11 cellular contexts compared by ENCODE assay signal in the genomic region with DNA sequence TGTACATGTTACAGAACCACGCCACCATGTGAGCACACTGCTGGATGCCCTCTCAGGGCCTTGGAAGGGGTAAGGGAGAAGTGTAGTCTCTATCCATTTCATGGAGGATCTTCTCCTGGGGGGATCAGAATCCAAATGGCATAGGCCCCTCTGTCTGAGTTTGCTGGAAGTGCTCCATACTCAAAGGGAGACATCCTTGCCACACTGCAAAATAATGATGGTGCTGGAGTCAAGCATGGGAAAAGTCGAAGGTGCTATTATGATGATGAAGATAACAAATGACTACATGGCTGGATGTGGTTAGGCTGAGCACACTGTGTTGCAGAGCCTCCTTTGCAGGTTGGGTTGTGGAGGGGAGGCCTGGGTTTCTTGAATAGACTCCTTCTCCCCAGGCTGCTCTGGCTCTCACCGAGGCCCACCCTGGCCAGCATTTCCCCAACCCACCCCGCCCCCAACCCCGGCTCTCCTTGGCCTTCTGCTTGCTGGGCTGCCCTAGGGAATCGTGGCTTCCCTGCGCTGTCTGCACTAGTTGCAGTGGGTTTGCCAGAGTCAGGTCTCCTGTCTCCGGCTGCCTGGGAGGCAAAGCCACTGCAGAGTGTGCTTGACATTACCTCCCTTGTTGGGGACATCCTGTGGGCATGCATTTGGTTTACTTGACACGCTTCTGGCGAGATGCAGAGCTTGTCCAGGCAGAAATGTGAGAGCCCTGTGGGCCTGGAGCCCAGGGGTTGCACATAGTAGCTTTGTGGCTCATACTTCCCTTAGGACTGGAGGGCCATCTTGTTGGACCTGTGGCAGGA. TPM values are rescaled to one million over a fixed set of nuclear protein-coding genes. Genes with fewer than 3 reads are reported as not detected.
DNase-seq lines count a peak whose midpoint lies in the region; ATAC-seq and TF ChIP-seq lines count a peak whose summit lies in the region.
"Had no signal": no experiment of that assay in that cellular context is flagged by ENCODE, and none has a peak within 500 bp of the region (broad histone marks: within the 10 kb centered on the region; RNA-seq: fewer than 3 reads in every experiment).

No MANE protein-coding gene starts in this region.

- no peak overlapping the region for H3K4me3 ChIP-seq in Jurkat, Clone E6-1 (ENCODE audit: low read length)
- H3K4me3 ChIP-seq in prostate gland, result no peak overlapping the region
- no peak overlapping the region for H3K4me3 ChIP-seq in sigmoid colon
- no peak overlapping the region for H3K4me3 ChIP-seq in SK-N-SH (ENCODE audit: low read depth in 2 of 2, low read length in 1 of 2)
- H3K4me3 ChIP-seq: ovary had no signal

- WGBS in prostate gland, result 55% methylated on average over 10 of the region's 10 CpGs
- 67 to 89% methylated on average over 10 of the region's 10 CpGs for WGBS in sigmoid colon, 2 donors
- 93% methylated on average over 7 of the region's 10 CpGs for WGBS in SK-N-SH (ENCODE audit: low lambda C conversion rate)

- no peaks in the 10 kb centered on the region for H4K20me1 ChIP-seq in SK-N-SH (ENCODE audit: insufficient read depth)

- no peaks in the 10 kb centered on the region for H3K9me3 ChIP-seq in prostate gland
- no peaks in the 10 kb centered on the region for H3K9me3 ChIP-seq in sigmoid colon
- H3K9me3 ChIP-seq in SK-N-SH, result no peaks in the 10 kb centered on the region
- H3K9me3 ChIP-seq: ovary had no signal

- POLR2A ChIA-PET in SK-N-SH (lab: Yijun Ruan, JAX), result no interaction called here

- CTCF ChIA-PET in SK-N-SH (lab: Yijun Ruan, JAX), result interaction anchor here (1.5 kb wide), 1 partner anchor 14 kb away, joined by 3 read pairs; no protein-coding TSS in a partner anchor

- H3K36me3 ChIP-seq in prostate gland (no peaks in the 10 kb centered on the region), sigmoid colon (no peaks in the 10 kb centered on the region), SK-N-SH (replicated peaks in 1 of 2; ENCODE audit: control insufficient read depth in 1 of 2, insufficient read depth in 2 of 2, low read length in 1 of 2) (no peaks in the 10 kb centered on the region)
- H3K36me3 ChIP-seq: ovary had no signal

- H3K9ac ChIP-seq in SK-N-SH, result no peak overlapping the region

- no peak overlapping the region for H3K27ac ChIP-seq in prostate gland
- H3K27ac ChIP-seq in sigmoid colon, result no peak overlapping the region
- no peak overlapping the region for H3K27ac ChIP-seq in SK-N-SH (ENCODE audit: low read depth in 2 of 2, low read length in 1 of 2)
- H3K27ac ChIP-seq: ovary had no signal

- H3F3A ChIP-seq in SK-N-SH (replicated peaks; ENCODE audit: insufficient read depth), result peaks cover 3% of the 10 kb centered on the region

- TF ChIP-seq CTCF in CD14-positive monocyte (IDR thresholded peaks at IDR 0.05) (no peak), chondrocyte (IDR thresholded peaks at IDR 0.05) (no peak), prostate gland (IDR thresholded peaks at IDR 0.05) (no peak), sigmoid colon (IDR thresholded peaks at IDR 0.05) (no peak), SK-N-SH (IDR thresholded peaks at IDR 0.05) (no peak)

- H3K9me3 Mint-ChIP-seq in CD14-positive monocyte (peaks cover 0 to 7% (median 0%) of the 10 kb centered on the region in 7 donors), chondrocyte (ENCODE audit: low read depth) (no peaks in the 10 kb centered on the region)

- intact Hi-C loops in CD14-positive monocyte (cut with micrococcal nuclease), result loop anchor here in 1 of 2 donors (5.0 kb wide), 1 partner anchor 143 kb away; no protein-coding TSS in a partner anchor
- intact Hi-C loops in prostate gland (cut with DNase I), result loop anchor here (5.0 kb wide), 1 partner anchor 48 kb away; no protein-coding TSS in a partner anchor
- intact Hi-C loops in sigmoid colon (cut with DNase I), result loop anchor here (5.0 kb wide), 2 partner anchors 38 to 68 kb away; no protein-coding TSS in a partner anchor

- H3K4me3 Mint-ChIP-seq in CD14-positive monocyte, result peak overlapping the region in 1 of 2 donors; percentile 10
- no peak overlapping the region for H3K4me3 Mint-ChIP-seq in chondrocyte (ENCODE audit: unreplicated experiment)

- H3K4me1 ChIP-seq in prostate gland (replicated peaks), result peaks cover 7% of the 10 kb centered on the region
- H3K4me1 ChIP-seq in sigmoid colon, result peaks cover 0 to 46% (median 28%) of the 10 kb centered on the region in 4 donors
- peaks cover 11 to 37% of the 10 kb centered on the region in 2 experiments; a peak in 3 of 4 replicates for H3K4me1 ChIP-seq in SK-N-SH (ENCODE audit: control insufficient read depth in 1 of 2, insufficient read depth in 2 of 2, low read depth in 1 of 2, low read length in 1 of 2)

- H3K4me2 ChIP-seq in SK-N-SH, result no peak overlapping the region

- no peak for TF ChIP-seq EP300 in sigmoid colon (IDR thresholded peaks at IDR 0.05)
- TF ChIP-seq EP300 in SK-N-SH (IDR thresholded peaks at IDR 0.05; ENCODE audit: borderline replicate concordance in 1 of 2, low read depth in 1 of 2, low read length in 1 of 2), result no peak

- TF ChIP-seq RAD21 in SK-N-SH (IDR thresholded peaks at IDR 0.05; ENCODE audit: low read length), result no peak

- H3K27me3 Mint-ChIP-seq in CD14-positive monocyte (ENCODE audit: low read depth in 3 of 3), result peaks cover 0 to 1% (median 0%) of the 10 kb centered on the region in 3 donors
- no peaks in the 10 kb centered on the region for H3K27me3 Mint-ChIP-seq in chondrocyte (ENCODE audit: low read depth)

- peaks cover 59% of the 10 kb centered on the region for H3K79me2 ChIP-seq in SK-N-SH (ENCODE audit: insufficient read depth)

- peaks cover 62% of the 10 kb centered on the region for H3K4me1 Mint-ChIP-seq in CD14-positive monocyte
- H3K4me1 Mint-ChIP-seq in chondrocyte (ENCODE audit: low read depth), result peaks cover 61% of the 10 kb centered on the region

- no peak for ATAC-seq in GM21737 (IDR thresholded peaks at IDR 0.05; ENCODE audit: unreplicated experiment)
- ATAC-seq: HCT116 had no signal

- H3K9me2 ChIP-seq in SK-N-SH, result no peaks in the 10 kb centered on the region; the same call in 1 of the 2 replicates

- no peak overlapping the region for H2AFZ ChIP-seq in SK-N-SH (ENCODE audit: low read depth)

- DNase-seq in CD14-positive monocyte (ENCODE audit: low spot score) (no peak), chondrocyte (ENCODE audit: low spot score) (no peak), prostate gland (ENCODE audit: low spot score) (peak; percentile 50), sigmoid colon (no peak), SK-N-SH (no peak), NCI-H2227 treated with DMSO at 0.1 percent for 48 hours (lab: John Stamatoyannopoulos, UW) (no peak)
- DNase-seq in Jurkat, Clone E6-1 (ENCODE audit: low read depth, low spot score), result peak; percentile 64
- DNase-seq: ovary; stimulated activated naive CD4-positive, alpha-beta T cell had no signal

- H3K36me3 Mint-ChIP-seq in CD14-positive monocyte (peaks cover 10 to 11% of the 10 kb centered on the region in 2 donors), chondrocyte (ENCODE audit: low read depth) (no peaks in the 10 kb centered on the region)

- H3K27me3 ChIP-seq in prostate gland (replicated peaks; ENCODE audit: insufficient read depth), result no peaks in the 10 kb centered on the region
- no peaks in the 10 kb centered on the region for H3K27me3 ChIP-seq in sigmoid colon
- H3K27me3 ChIP-seq in SK-N-SH (ENCODE audit: insufficient read depth), result no peaks in the 10 kb centered on the region
- H3K27me3 ChIP-seq: ovary had no signal

- H3K27ac Mint-ChIP-seq in CD14-positive monocyte, result peak overlapping the region in 4 of 7 donors; percentile 23 to 83 (median 53)
- peak overlapping the region; percentile 13 for H3K27ac Mint-ChIP-seq in chondrocyte (ENCODE audit: unreplicated experiment)

- no peak for TF ChIP-seq POLR2A in prostate gland (IDR thresholded peaks at IDR 0.05)
- no peak for TF ChIP-seq POLR2A in sigmoid colon (IDR thresholded peaks at IDR 0.05)

TF ChIP-seq in SK-N-SH, 30 proteins besides CTCF, POLR2A, EP300 and RAD21:
- TF ChIP-seq TCF12 (IDR thresholded peaks at IDR 0.05) (no peak), RCOR1 (IDR thresholded peaks at IDR 0.05; ENCODE audit: low read length) (no peak), MAX (IDR thresholded peaks at IDR 0.05; ENCODE audit: low read depth) (no peak), FOSL2 (IDR thresholded peaks at IDR 0.05; ENCODE audit: borderline replicate concordance, low read depth) (no peak)

RNA-seq across cellular contexts. Expression of gene MVB12B, which starts 3.0 kb away (rescaled TPM):
- polyA plus RNA-seq in CD14-positive monocyte, result 1 to 10 TPM; 2.8 to 3.5 TPM
- polyA plus RNA-seq in Jurkat, Clone E6-1 (2012; ENCODE audit: insufficient read depth, insufficient read length), result 12.4 TPM
- total RNA-seq in chondrocyte, result 13.1 to 15.3 TPM (median 13.9 TPM) in 3 replicates
- total RNA-seq in prostate gland, result 10 to 100 TPM; 17.3 to 28.4 TPM
- total RNA-seq in sigmoid colon, result 10 to 100 TPM; 12.2 to 14.4 (median 13.3) TPM
- 1 to 10 TPM; 5.1 to 8.9 (median 6.0) TPM for polyA plus RNA-seq in sigmoid colon
- polyA plus RNA-seq in SK-N-SH (2012; rRNA removed), result 3.7 and 5.1 TPM in 2 replicates
- 4.4 and 6.2 TPM in 2 replicates for polyA plus RNA-seq in SK-N-SH (2012; cell fraction: cytosol; rRNA removed)
- polyA plus RNA-seq in SK-N-SH (2012; cell fraction: nucleus; rRNA removed), result 6.4 and 6.8 TPM in 2 replicates

Comparison
In these comparisons a context has a peak if more than half of its experiments do, and no peak if none do; other contexts are left out.
1. DNase-seq: peak in Jurkat, Clone E6-1 (single experiment) and prostate gland (single experiment); none in CD14-positive monocyte (single experiment), chondrocyte (single experiment), sigmoid colon (single experiment), SK-N-SH (single experiment) and NCI-H2227 treated with DMSO at 0.1 percent for 48 hours (single experiment).